19 cellular contexts compared by ENCODE assay signal in genomic region chrX:46184749-46185148, GRCh38.
"Had no signal": no experiment of that assay in that cellular context is flagged by ENCODE, and none has a peak within 500 bp of the region (broad histone marks: within the 10 kb centered on the region; RNA-seq: fewer than 3 reads in every experiment).

No MANE protein-coding gene starts in this region.

- H3K36me3 ChIP-seq: colonic mucosa, left ventricle myocardium inferior, neural progenitor cell had no signal

- H3K4me1 Mint-ChIP-seq: neural progenitor cell had no signal

- H2AFZ ChIP-seq: neural progenitor cell, parathyroid adenoma had no signal

- ATAC-seq: activated CD8-positive, alpha-beta T cell treated with anti-CD3 and anti-CD28 coated beads for 36 hours; stimulated activated naive CD8-positive, alpha-beta T cell treated with anti-CD3 and anti-CD28 coated beads, Interleukin-15, amount 100 ng/mL, for 72 hours had no signal

- H3K9me3 Mint-ChIP-seq: activated CD8-positive, alpha-beta T cell treated with anti-CD3 and anti-CD28 coated beads for 36 hours; stimulated activated naive CD8-positive, alpha-beta T cell treated with anti-CD3 and anti-CD28 coated beads, Interleukin-15, amount 100 ng/mL, for 72 hours had no signal

- H3K4me2 ChIP-seq: neural progenitor cell had no signal

- H3K27me3 ChIP-seq: colonic mucosa, neural progenitor cell, testis had no signal

- H3K4me1 ChIP-seq: colonic mucosa, left ventricle myocardium inferior, neural progenitor cell, parathyroid adenoma, testis had no signal

- H3K36me3 Mint-ChIP-seq: neural progenitor cell had no signal

- H3K4me3 ChIP-seq: colonic mucosa, left ventricle myocardium inferior, neural progenitor cell, skin epidermis, testis had no signal

- H3K27ac Mint-ChIP-seq: activated CD8-positive, alpha-beta T cell treated with anti-CD3 and anti-CD28 coated beads for 36 hours; activated naive CD4-positive, alpha-beta T cell treated with anti-CD3 and anti-CD28 coated beads for 36 hours; activated T-helper 1 cell treated with anti-CD3 and anti-CD28 coated beads, Interleukin-12 subunit alpha, Interleukin-12 subunit beta, Interleukin-2, Interleukin-4 antibody, amounts not matched to agents 30 ng/mL and 10 ng/mL and 1 ng/mL, durations not matched to agents 14 hours and 24 hours and 36 hours; neural progenitor cell; stimulated activated naive CD8-positive, alpha-beta T cell treated with anti-CD3 and anti-CD28 coated beads, Interleukin-15, amount 100 ng/mL, for 72 hours had no signal

- H3K79me2 ChIP-seq: parathyroid adenoma had no signal

- H3K4me3 Mint-ChIP-seq: activated CD8-positive, alpha-beta T cell treated with anti-CD3 and anti-CD28 coated beads for 36 hours; activated naive CD4-positive, alpha-beta T cell treated with anti-CD3 and anti-CD28 coated beads for 36 hours; activated T-helper 1 cell treated with anti-CD3 and anti-CD28 coated beads, Interleukin-12 subunit alpha, Interleukin-12 subunit beta, Interleukin-2, Interleukin-4 antibody, amounts not matched to agents 30 ng/mL and 10 ng/mL and 1 ng/mL, durations not matched to agents 14 hours and 24 hours and 36 hours; neural progenitor cell; stimulated activated naive CD8-positive, alpha-beta T cell treated with anti-CD3 and anti-CD28 coated beads, Interleukin-15, amount 100 ng/mL, for 72 hours had no signal

- H3K9ac ChIP-seq: neural progenitor cell, parathyroid adenoma had no signal

- H3K9me3 ChIP-seq: colonic mucosa, left ventricle myocardium inferior, testis had no signal

- H3K27ac ChIP-seq: colonic mucosa, left ventricle myocardium inferior, neural progenitor cell, parathyroid adenoma, testis had no signal

- DNase-seq: activated CD4-positive, alpha-beta T cell treated with anti-CD3 and anti-CD28 coated beads for 1 hour; activated CD8-positive, alpha-beta memory T cell treated with anti-CD3 and anti-CD28 coated beads, Interleukin-2, amount 50 U/mL, for 4 hours; activated CD8-positive, alpha-beta T cell treated with anti-CD3 and anti-CD28 coated beads for 36 hours; activated naive CD4-positive, alpha-beta T cell treated with anti-CD3 and anti-CD28 coated beads for 36 hours; caudate nucleus; colonic mucosa; effector CD8-positive, alpha-beta T cell; foreskin melanocyte; head of caudate nucleus; islet precursor cell; left ventricle myocardium inferior; retina; stimulated activated CD4-positive, alpha-beta T cell treated with anti-CD3 and anti-CD28 coated beads, Interleukin-4, amount 100 ng/mL, for 4 hours; stimulated activated naive CD8-positive, alpha-beta T cell treated with anti-CD3 and anti-CD28 coated beads, Interleukin-15, amount 100 ng/mL, for 72 hours; testis had no signal
